14 cellular contexts compared by ENCODE assay signal in genomic region chr14:60328588-60328987, GRCh38.
DNase-seq lines count a peak whose midpoint lies in the region; ATAC-seq and TF ChIP-seq lines count a peak whose summit lies in the region.
"Had no signal": no experiment of that assay in that cellular context is flagged by ENCODE, and none has a peak within 500 bp of the region (broad histone marks: within the 10 kb centered on the region; RNA-seq: fewer than 3 reads in every experiment).

No MANE protein-coding gene starts in this region.

- H3K9me3 Mint-ChIP-seq in activated CD4-positive, alpha-beta memory T cell treated with anti-CD3 and anti-CD28 coated beads for 36 hours = no peaks in the 10 kb centered on the region
- no peaks in the 10 kb centered on the region for H3K9me3 Mint-ChIP-seq in activated CD4-positive, alpha-beta memory T cell treated with anti-CD3 and anti-CD28 coated beads, Interleukin-2, amount 10 ng/mL, durations not matched to agents 7 days and 5 days
- H3K9me3 Mint-ChIP-seq in activated CD8-positive, alpha-beta T cell treated with anti-CD3 and anti-CD28 coated beads for 36 hours = no peaks in the 10 kb centered on the region
- no peaks in the 10 kb centered on the region for H3K9me3 Mint-ChIP-seq in nephron progenitor cell

- POLR2A ChIA-PET in activated CD4-positive, alpha-beta memory T cell treated with anti-CD3 and anti-CD28 coated beads for 36 hours (lab: Charles Lee) = no interaction called here
- POLR2A ChIA-PET in activated CD4-positive, alpha-beta memory T cell treated with anti-CD3 and anti-CD28 coated beads, Interleukin-2, amount 10 ng/mL, durations not matched to agents 7 days and 5 days (lab: Charles Lee) = interaction anchor here (0.9 kb wide), 1 partner anchor 80 kb away, joined by 3 read pairs; the partner anchor contains the start of gene PPM1A
- POLR2A ChIA-PET in activated CD8-positive, alpha-beta T cell treated with anti-CD3 and anti-CD28 coated beads for 36 hours (lab: Charles Lee) = interaction anchor here (1.7 to 3.0 kb wide), 2 partner anchors 27 to 80 kb away, joined by 5 to 21 read pairs; partner anchors contain the start of gene PPM1A

- peaks cover 2% of the 10 kb centered on the region for H3K36me3 Mint-ChIP-seq in activated CD4-positive, alpha-beta memory T cell treated with anti-CD3 and anti-CD28 coated beads for 36 hours
- H3K36me3 Mint-ChIP-seq in activated CD4-positive, alpha-beta memory T cell treated with anti-CD3 and anti-CD28 coated beads, Interleukin-2, amount 10 ng/mL, durations not matched to agents 7 days and 5 days (ENCODE audit: low read depth) = no peaks in the 10 kb centered on the region
- H3K36me3 Mint-ChIP-seq in activated CD8-positive, alpha-beta T cell treated with anti-CD3 and anti-CD28 coated beads for 36 hours (ENCODE audit: low read depth) = no peaks in the 10 kb centered on the region
- no peaks in the 10 kb centered on the region for H3K36me3 Mint-ChIP-seq in nephron progenitor cell (ENCODE audit: low read depth)

- H3K27ac Mint-ChIP-seq in activated CD4-positive, alpha-beta memory T cell treated with anti-CD3 and anti-CD28 coated beads for 36 hours = no peak overlapping the region
- no peak overlapping the region for H3K27ac Mint-ChIP-seq in activated CD4-positive, alpha-beta memory T cell treated with anti-CD3 and anti-CD28 coated beads, Interleukin-2, amount 10 ng/mL, durations not matched to agents 7 days and 5 days
- no peak overlapping the region for H3K27ac Mint-ChIP-seq in activated CD8-positive, alpha-beta T cell treated with anti-CD3 and anti-CD28 coated beads for 36 hours
- H3K27ac Mint-ChIP-seq in nephron progenitor cell = no peak overlapping the region
- H3K27ac Mint-ChIP-seq: dendritic cell treated with granulocyte-macrophage colony-stimulating factor and Interleukin-4, amounts not matched to agents 40 ng/mL and 50 ng/mL, for 4 days had no signal

- CTCF ChIA-PET in activated CD4-positive, alpha-beta memory T cell treated with anti-CD3 and anti-CD28 coated beads for 36 hours (lab: Charles Lee) = interaction anchor here (0.6 to 1.9 kb wide), 4 partner anchors 22 to 364 kb away, joined by 3 to 5 read pairs (median 4); no protein-coding TSS in a partner anchor
- CTCF ChIA-PET in activated CD4-positive, alpha-beta memory T cell treated with anti-CD3 and anti-CD28 coated beads, Interleukin-2, amount 10 ng/mL, durations not matched to agents 7 days and 5 days (lab: Charles Lee) = interaction anchor here (0.9 to 2.1 kb wide), 3 partner anchors 20 to 142 kb away, joined by 3 to 8 read pairs (median 6); no protein-coding TSS in a partner anchor
- CTCF ChIA-PET in activated CD8-positive, alpha-beta T cell treated with anti-CD3 and anti-CD28 coated beads for 36 hours (lab: Charles Lee) = interaction anchor here (0.8 to 5.1 kb wide), 8 partner anchors 11 to 144 kb away, joined by 3 to 36 read pairs (median 4); no protein-coding TSS in a partner anchor

- TF ChIP-seq CTCF in GM13977 (IDR thresholded peaks at IDR 0.05; ENCODE audit: extremely low read depth, insufficient read depth, missing control alignments) (peak; percentile 22), nephron progenitor cell (IDR thresholded peaks at IDR 0.05) (peak; percentile 15)
- TF ChIP-seq CTCF in activated CD8-positive, alpha-beta T cell treated with anti-CD3 and anti-CD28 coated beads for 36 hours (IDR thresholded peaks at IDR 0.05) = peak; percentile 22

- H3K27me3 Mint-ChIP-seq in activated CD4-positive, alpha-beta memory T cell treated with anti-CD3 and anti-CD28 coated beads for 36 hours = peaks cover 22% of the 10 kb centered on the region
- H3K27me3 Mint-ChIP-seq in activated CD4-positive, alpha-beta memory T cell treated with anti-CD3 and anti-CD28 coated beads, Interleukin-2, amount 10 ng/mL, durations not matched to agents 7 days and 5 days = peaks cover 33% of the 10 kb centered on the region
- H3K27me3 Mint-ChIP-seq in activated CD8-positive, alpha-beta T cell treated with anti-CD3 and anti-CD28 coated beads for 36 hours = peaks cover 21% of the 10 kb centered on the region
- H3K27me3 Mint-ChIP-seq in nephron progenitor cell (ENCODE audit: low read depth, poor library complexity) = peaks cover 33% of the 10 kb centered on the region

- in situ Hi-C loops in GM13977 (cut with MboI; ENCODE audit: low pct_unique_long_range_greater_than_20kb, low sequenced_read_pairs, unreplicated experiment) = no loop called here

- no peak for ATAC-seq in activated CD8-positive, alpha-beta T cell treated with anti-CD3 and anti-CD28 coated beads for 36 hours
- ATAC-seq in GM21447 (IDR thresholded peaks at IDR 0.05; ENCODE audit: unreplicated experiment) = no peak
- ATAC-seq in GM18498 (IDR thresholded peaks at IDR 0.05; ENCODE audit: unreplicated experiment) = no peak
- no peak for ATAC-seq in HG02588 (IDR thresholded peaks at IDR 0.05; ENCODE audit: unreplicated experiment)

- peaks cover 37% of the 10 kb centered on the region for H3K4me1 Mint-ChIP-seq in activated CD4-positive, alpha-beta memory T cell treated with anti-CD3 and anti-CD28 coated beads for 36 hours (ENCODE audit: low read depth)
- peaks cover 31% of the 10 kb centered on the region for H3K4me1 Mint-ChIP-seq in activated CD4-positive, alpha-beta memory T cell treated with anti-CD3 and anti-CD28 coated beads, Interleukin-2, amount 10 ng/mL, durations not matched to agents 7 days and 5 days
- peaks cover 28% of the 10 kb centered on the region for H3K4me1 Mint-ChIP-seq in activated CD8-positive, alpha-beta T cell treated with anti-CD3 and anti-CD28 coated beads for 36 hours (ENCODE audit: low read depth)
- peaks cover 30% of the 10 kb centered on the region for H3K4me1 Mint-ChIP-seq in nephron progenitor cell

- no peak for DNase-seq in activated CD4-positive, alpha-beta memory T cell treated with anti-CD3 and anti-CD28 coated beads for 36 hours
- DNase-seq in activated CD4-positive, alpha-beta memory T cell treated with anti-CD3 and anti-CD28 coated beads, Interleukin-2, amount 10 ng/mL, durations not matched to agents 7 days and 5 days = no peak
- no peak for DNase-seq in GM13977 (ENCODE audit: low spot score)
- no peak for DNase-seq in activated CD8-positive, alpha-beta T cell treated with anti-CD3 and anti-CD28 coated beads for 36 hours
- DNase-seq in nephron progenitor cell = no peak
- DNase-seq: activated CD4-positive, alpha-beta T cell treated with anti-CD3 and anti-CD28 coated beads, Interleukin-2, amount 50 U/mL, for 4 hours; amniotic stem cell; GF-D8; midbrain; T-helper 1 cell had no signal

- H3K4me3 Mint-ChIP-seq in activated CD4-positive, alpha-beta memory T cell treated with anti-CD3 and anti-CD28 coated beads for 36 hours = peak overlapping the region; percentile 34
- H3K4me3 Mint-ChIP-seq in activated CD4-positive, alpha-beta memory T cell treated with anti-CD3 and anti-CD28 coated beads, Interleukin-2, amount 10 ng/mL, durations not matched to agents 7 days and 5 days = no peak overlapping the region
- peak overlapping the region; percentile 63 for H3K4me3 Mint-ChIP-seq in activated CD8-positive, alpha-beta T cell treated with anti-CD3 and anti-CD28 coated beads for 36 hours
- peak overlapping the region; percentile 68 for H3K4me3 Mint-ChIP-seq in nephron progenitor cell
- H3K4me3 Mint-ChIP-seq: dendritic cell treated with granulocyte-macrophage colony-stimulating factor and Interleukin-4, amounts not matched to agents 40 ng/mL and 50 ng/mL, for 4 days had no signal

- intact Hi-C loops in activated CD4-positive, alpha-beta memory T cell treated with anti-CD3 and anti-CD28 coated beads for 36 hours (cut with micrococcal nuclease) = no loop called here
- intact Hi-C loops in activated CD8-positive, alpha-beta T cell treated with anti-CD3 and anti-CD28 coated beads for 36 hours (cut with micrococcal nuclease) = loop anchor here (5.0 to 10.0 kb wide), 2 partner anchors 61 to 144 kb away; no protein-coding TSS in a partner anchor
